Comparison of ENCODE assay signal across 8 cellular contexts in genomic region chr5:131796793-131797693, GRCh38. TPM values are rescaled to one million over a fixed set of nuclear protein-coding genes. Genes with fewer than 3 reads are reported as not detected.
DNase-seq lines count a peak whose midpoint lies in the region; ATAC-seq and TF ChIP-seq lines count a peak whose summit lies in the region.

FNIP1 (minus strand) TSS chr5:131797017; CDS start chr5:131796921, 96 bp downstream.

- H3K27ac Mint-ChIP-seq in activated T-cell treated with anti-CD3 and anti-CD28 coated beads, Interleukin-2, amount 50 U/mL, for 24 hours, result peak within 1 kb of the TSS; percentile 96

- H3K36me3 ChIP-seq in esophagus (ENCODE audit: control insufficient read depth in 2 of 2, insufficient read depth in 2 of 2, low read length in 1 of 2) (no peaks in the 10 kb centered on the region), muscle layer of colon (ENCODE audit: insufficient read depth, low read length) (no peaks in the 10 kb centered on the region)

- peak; percentile 94 for ATAC-seq in GM21717 (IDR thresholded peaks at IDR 0.05; ENCODE audit: unreplicated experiment)

- H3K4me1 Mint-ChIP-seq in activated T-cell treated with anti-CD3 and anti-CD28 coated beads, Interleukin-2, amount 50 U/mL, for 24 hours (ENCODE audit: low read depth), result peaks cover 42% of the 10 kb centered on the region

- H3K27ac ChIP-seq in esophagus (ENCODE audit: low read depth in 2 of 2, low read length in 1 of 2) (peak within 1 kb of the TSS; percentile 93 to 96), muscle layer of colon (ENCODE audit: low read depth, low read length) (peak within 1 kb of the TSS; percentile 99)

- H3K9me3 Mint-ChIP-seq in activated T-cell treated with anti-CD3 and anti-CD28 coated beads, Interleukin-2, amount 50 U/mL, for 24 hours, result no peaks in the 10 kb centered on the region

- peak within 1 kb of the TSS; percentile 98 for H3K4me3 Mint-ChIP-seq in activated T-cell treated with anti-CD3 and anti-CD28 coated beads, Interleukin-2, amount 50 U/mL, for 24 hours

- peak; percentile 38 for DNase-seq in DMS153 treated with DMSO at 0.1 percent for 48 hours (lab: John Stamatoyannopoulos, UW; ENCODE audit: unreplicated experiment)
- DNase-seq in KBM-7, result peak; percentile 98
- DNase-seq in activated T-cell treated with anti-CD3 and anti-CD28 coated beads, Interleukin-2, amount 50 U/mL, for 24 hours, result peak; percentile 99
- peak; percentile 98 for DNase-seq in stimulated activated CD8-positive, alpha-beta memory T cell treated with anti-CD3 and anti-CD28 coated beads, Interleukin-7, amount 100 ng/mL, for 24 hours (ENCODE audit: low read depth)

- H3K9ac ChIP-seq in muscle layer of colon (ENCODE audit: low read length), result peak within 1 kb of the TSS; percentile 90

- H3K27me3 Mint-ChIP-seq in activated T-cell treated with anti-CD3 and anti-CD28 coated beads, Interleukin-2, amount 50 U/mL, for 24 hours, result no peaks in the 10 kb centered on the region

- H3K4me1 ChIP-seq in esophagus (ENCODE audit: control insufficient read depth in 2 of 2, insufficient read depth in 2 of 2, low read length in 1 of 2), result no peaks in the 10 kb centered on the region
- H3K4me1 ChIP-seq in muscle layer of colon (ENCODE audit: insufficient read depth, low read length), result peaks cover 19% of the 10 kb centered on the region

- H3K27me3 ChIP-seq in esophagus (ENCODE audit: control insufficient read depth in 1 of 2, insufficient read depth in 2 of 2, low read length in 2 of 2) (no peaks in the 10 kb centered on the region), muscle layer of colon (ENCODE audit: control insufficient read depth in 1 of 2, insufficient read depth in 2 of 2, low read length in 2 of 2) (no peaks in the 10 kb centered on the region)

- peaks cover 29% of the 10 kb centered on the region for H3K36me3 Mint-ChIP-seq in activated T-cell treated with anti-CD3 and anti-CD28 coated beads, Interleukin-2, amount 50 U/mL, for 24 hours (ENCODE audit: low read depth)

- in situ Hi-C loops in KBM-7 (cut with MboI; ENCODE audit: low pct_unique_long_range_greater_than_20kb, low sequenced_read_pairs), result no loop called here

- H3K4me3 ChIP-seq in esophagus (ENCODE audit: low read depth in 1 of 2, low read length in 2 of 2) (peak within 1 kb of the TSS; percentile 85 to 91), muscle layer of colon (ENCODE audit: low read depth in 1 of 2, low read length in 2 of 2) (peak within 1 kb of the TSS; percentile 89 to 93)

- WGBS in esophagus, 2 donors, result 1% methylated on average over 66 to 79 of the region's 79 CpGs

- H3K9me3 ChIP-seq in esophagus (ENCODE audit: control insufficient read depth in 2 of 2, insufficient read depth in 1 of 2, low read depth in 1 of 2, low read length in 1 of 2) (no peaks in the 10 kb centered on the region), muscle layer of colon (ENCODE audit: low read length) (no peaks in the 10 kb centered on the region)

TF ChIP-seq in PFSK-1, 5 proteins besides CTCF, POLR2A, EP300 and RAD21:
- TF ChIP-seq REST (IDR thresholded peaks at IDR 0.05; ENCODE audit: insufficient read depth in 1 of 2, low read depth in 2 of 2, low read length in 2 of 2) (0 out of 4 replicates have a peak, but pooled peaks of 1 of the 2 experiments have one; percentile 33), FOXP2 (optimal IDR thresholded peaks at IDR 0.05; ENCODE audit: borderline replicate concordance, extremely low read depth, extremely low read length, insufficient read depth) (peak; percentile 40), POLR2AphosphoS5 (IDR thresholded peaks at IDR 0.05; ENCODE audit: low read depth, low read length) (peak; percentile 87), SIN3A (IDR thresholded peaks at IDR 0.05; ENCODE audit: borderline replicate concordance, insufficient read depth, low read length) (peak; percentile 92), TAF1 (IDR thresholded peaks at IDR 0.05; ENCODE audit: borderline replicate concordance, insufficient read depth, low read length) (peak; percentile 92)

RNA-seq across cellular contexts. Expression of gene FNIP1, which starts in this region (rescaled TPM):
- polyA plus RNA-seq in PFSK-1 (2012; ENCODE audit: insufficient read length, low read depth), result 8.8 TPM
- 1 to 10 TPM; 2.4 to 2.5 TPM for polyA plus RNA-seq in esophagus

Comparison
In these comparisons a context has a peak if more than half of its experiments do, and no peak if none do; other contexts are left out.
1. Peak in every context shown above with its lines: DNase-seq, ATAC-seq, H3K4me3 ChIP-seq and H3K27ac ChIP-seq.
2. DNase-seq: peak in every context shown above with its lines; median percentile 99 in activated T-cell treated with anti-CD3 and anti-CD28 coated beads, Interleukin-2, amount 50 U/mL, for 24 hours; 98 in KBM-7; 98 in stimulated activated CD8-positive, alpha-beta memory T cell treated with anti-CD3 and anti-CD28 coated beads, Interleukin-7, amount 100 ng/mL, for 24 hours; 38 in DMS153 treated with DMSO at 0.1 percent for 48 hours.